Comparison of ENCODE assay signal across 1 cellular context in the genomic region with DNA sequence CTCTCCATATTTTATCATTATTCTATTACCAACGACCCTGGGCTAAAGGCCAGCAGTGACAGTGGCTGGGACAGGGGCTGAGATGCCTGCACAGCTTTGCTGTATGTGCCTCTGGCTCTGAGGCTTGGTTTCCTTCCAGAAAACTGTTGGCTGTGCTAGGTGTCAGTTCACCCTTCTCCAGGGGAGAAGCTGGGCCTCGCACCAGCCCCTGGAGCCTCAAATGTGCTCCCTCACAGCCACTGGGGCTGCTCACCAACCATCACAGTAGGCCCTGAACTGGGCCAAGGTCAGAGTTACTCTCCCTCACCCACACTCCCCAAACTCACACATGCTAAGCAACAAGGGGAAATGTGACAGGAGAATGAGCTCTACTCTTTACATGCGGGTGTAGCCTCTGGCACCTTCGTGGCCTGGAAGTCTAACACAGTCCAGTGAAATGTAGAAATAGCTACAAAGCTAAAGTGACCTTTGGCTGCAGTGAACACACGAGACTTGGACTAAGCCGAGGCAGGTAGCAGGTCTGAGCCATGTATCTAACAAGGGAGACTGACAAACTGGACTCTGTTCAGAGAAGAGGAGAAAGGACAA.
TF ChIP-seq lines count a peak whose summit lies in the region.

No MANE protein-coding gene starts in this region.

TF ChIP-seq in SK-N-SH, 30 proteins besides CTCF, POLR2A, EP300 and RAD21 (continued from another document):
- TF ChIP-seq EZH2phosphoT487 (IDR thresholded peaks at IDR 0.05; ENCODE audit: borderline replicate concordance, low read depth), result no peak
- TF ChIP-seq TAF1 (IDR thresholded peaks at IDR 0.05; ENCODE audit: borderline replicate concordance, low read depth, low read length), result no peak
- TF ChIP-seq TCF12 (IDR thresholded peaks at IDR 0.05), result no peak
- TF ChIP-seq GABPA (IDR thresholded peaks at IDR 0.05; ENCODE audit: low read depth), result no peak
- TF ChIP-seq YY1 (IDR thresholded peaks at IDR 0.05; ENCODE audit: low read depth), result no peak
- TF ChIP-seq FOXM1 (IDR thresholded peaks at IDR 0.05; ENCODE audit: low read depth), result no peak
- TF ChIP-seq RXRA (IDR thresholded peaks at IDR 0.05; ENCODE audit: borderline replicate concordance, low read depth), result no peak
- TF ChIP-seq MXI1 (IDR thresholded peaks at IDR 0.05; ENCODE audit: low read depth, low read length), result no peak
